23 cellular contexts compared by ENCODE assay signal in the genomic region with DNA sequence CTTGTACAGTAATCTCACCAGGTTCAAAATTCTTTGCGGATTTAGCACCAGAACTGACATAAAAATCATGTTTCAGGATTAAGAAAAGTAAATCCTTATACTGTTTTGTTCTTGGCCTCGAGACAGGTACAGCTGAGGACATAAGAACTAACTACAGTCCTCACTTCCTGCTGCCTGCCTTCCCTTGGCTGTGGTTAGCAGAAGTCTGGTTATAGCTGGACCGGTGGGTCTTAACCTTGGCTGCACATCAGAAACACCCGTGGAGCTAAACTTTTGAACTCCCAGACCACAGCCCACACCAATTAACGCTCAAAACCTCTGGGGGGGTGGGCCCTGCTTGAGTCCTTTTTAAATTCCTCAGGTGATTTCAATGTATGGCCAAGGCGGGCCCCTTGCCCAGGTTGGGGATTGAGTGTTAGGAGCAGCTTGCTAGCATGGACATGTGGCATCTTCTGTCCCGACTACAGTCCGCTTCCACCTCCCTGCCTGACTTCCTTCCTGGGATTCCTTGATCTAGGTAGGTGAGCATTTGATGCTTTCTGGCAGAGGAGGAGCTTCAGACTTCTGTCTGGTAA.
A peak's percentile ranks its signal among the peaks of the same experiment; 100 is the strongest.
DNase-seq lines count a peak whose midpoint lies in the region; ATAC-seq, FAIRE-seq and TF ChIP-seq lines count a peak whose summit lies in the region.
"Had no signal": no experiment of that assay in that cellular context is flagged by ENCODE, and none has a peak within 500 bp of the region (broad histone marks: within the 10 kb centered on the region; RNA-seq: fewer than 3 reads in every experiment).

No MANE protein-coding gene starts in this region.

- TF ChIP-seq POLR2A in H1 (IDR thresholded peaks at IDR 0.05; ENCODE audit: control extremely low read depth in 1 of 2, low read depth in 2 of 2, low read length in 2 of 2) (no peak), ovary (IDR thresholded peaks at IDR 0.05) (no peak), Peyer's patch (IDR thresholded peaks at IDR 0.05) (no peak)

- no peak overlapping the region for H2AK5ac ChIP-seq in H1 (ENCODE audit: low read depth, low read length)

- H3K4me1 ChIP-seq in GM23338 (ENCODE audit: insufficient read depth): peaks cover 28% of the 10 kb centered on the region
- H3K4me1 ChIP-seq in H1 (replicated peaks in 1 of 4; ENCODE audit: control insufficient read depth in 3 of 4, insufficient read depth in 4 of 4, low read length in 3 of 4): peaks cover 0 to 9% (median 5%) of the 10 kb centered on the region in 4 experiments; a peak in 6 of 7 replicates
- peaks cover 11% of the 10 kb centered on the region for H3K4me1 ChIP-seq in ovary (ENCODE audit: insufficient read depth)
- H3K4me1 ChIP-seq in Peyer's patch: no peaks in the 10 kb centered on the region

- peaks cover 11% of the 10 kb centered on the region for H3K27me3 Mint-ChIP-seq in GM23338 (ENCODE audit: insufficient read depth, low read depth, poor library complexity)
- H3K27me3 Mint-ChIP-seq: activated CD4-positive, alpha-beta T cell treated with anti-CD3 and anti-CD28 coated beads for 36 hours; activated T-helper 17 cell treated with anti-CD3 and anti-CD28 coated beads, Interleukin-2, amount 50 U/mL, for 72 hours; dendritic cell treated with granulocyte-macrophage colony-stimulating factor and Interleukin-4, amounts not matched to agents 40 ng/mL and 50 ng/mL, for 4 days; progenitor cell of endocrine pancreas had no signal

- no peak overlapping the region for H2BK20ac ChIP-seq in H1 (ENCODE audit: low read length)

- H3K18ac ChIP-seq in H1 (ENCODE audit: extremely low read depth, low read length): no peak overlapping the region

- 84% methylated on average over 8 of the region's 8 CpGs; no CpG with 5 or more reads in 1 of the 2 experiments for WGBS in H1 (ENCODE audit: extremely low coverage in 1 of 2, insufficient coverage in 1 of 2, insufficient read length in 1 of 2, insufficient replicate concordance in 2 of 2, low coverage in 1 of 2, low lambda C conversion rate in 2 of 2, missing lambda C conversion rate in 1 of 2), 2 experiments
- WGBS in ovary, 3 donors: 31 to 40% (median 32%) methylated on average over 8 of the region's 8 CpGs

- H2AFZ ChIP-seq in GM23338: 0 out of 2 replicates have a peak overlapping the region, but pooled peaks have one; percentile 18
- no peak overlapping the region for H2AFZ ChIP-seq in H1 (ENCODE audit: low read length)

- no peak overlapping the region for H3K4me3 ChIP-seq in GM23338
- H3K4me3 ChIP-seq in H1 (ENCODE audit: extremely low read depth in 1 of 4, insufficient read depth in 2 of 4, low read depth in 3 of 4, low read length in 4 of 4): no peak overlapping the region
- no peak overlapping the region for H3K4me3 ChIP-seq in ovary
- H3K4me3 ChIP-seq in Peyer's patch: no peak overlapping the region
- H3K4me3 ChIP-seq in brain microvascular endothelial cell (ENCODE audit: low read depth, low read length): no peak overlapping the region
- H3K4me3 ChIP-seq: thyroid gland had no signal

- H4K5ac ChIP-seq in H1 (ENCODE audit: insufficient read length, low read depth, low read length): no peak overlapping the region

- H3K9me3 Mint-ChIP-seq in GM23338: no peaks in the 10 kb centered on the region
- H3K9me3 Mint-ChIP-seq: activated T-helper 17 cell treated with anti-CD3 and anti-CD28 coated beads, Interleukin-2, amount 50 U/mL, for 72 hours; dendritic cell treated with granulocyte-macrophage colony-stimulating factor and Interleukin-4, amounts not matched to agents 40 ng/mL and 50 ng/mL, for 4 days; neural crest cell had no signal

- no peaks in the 10 kb centered on the region; the same call in 1 of the 2 replicates for H3K23me2 ChIP-seq in H1 (ENCODE audit: low read depth, low read length)

- H3F3A ChIP-seq in GM23338 (replicated peaks; ENCODE audit: low read depth): no peaks in the 10 kb centered on the region; the same call in 1 of the 2 replicates

- ATAC-seq in GM23338: no peak
- ATAC-seq: activated CD4-positive, alpha-beta T cell treated with anti-CD3 and anti-CD28 coated beads for 36 hours; activated T-helper 17 cell treated with anti-CD3 and anti-CD28 coated beads, Interleukin-2, amount 50 U/mL, for 72 hours; CD8-positive, alpha-beta T cell had no signal

- TF ChIP-seq EP300 in H1 (IDR thresholded peaks at IDR 0.05; ENCODE audit: borderline replicate concordance in 1 of 2, low read depth in 2 of 2, low read length in 2 of 2) (no peak), ovary (IDR thresholded peaks at IDR 0.05) (no peak)

- H4K20me1 ChIP-seq in GM23338 (replicated peaks; ENCODE audit: insufficient read depth) (no peaks in the 10 kb centered on the region), H1 (replicated peaks in 1 of 2; ENCODE audit: control insufficient read depth in 1 of 2, insufficient read depth in 2 of 2, low read length in 2 of 2) (no peaks in the 10 kb centered on the region)

- intact Hi-C loops in ovary (cut with DNase I): no loop called here

- no peaks in the 10 kb centered on the region for H3K79me2 ChIP-seq in GM23338 (replicated peaks; ENCODE audit: insufficient read depth)
- no peaks in the 10 kb centered on the region for H3K79me2 ChIP-seq in H1 (ENCODE audit: control insufficient read depth in 1 of 2, insufficient read depth in 2 of 2, low read length in 2 of 2)

- no peak overlapping the region for H3K23ac ChIP-seq in H1 (ENCODE audit: insufficient read length)

- no peak overlapping the region for H3K4me2 ChIP-seq in GM23338
- no peak overlapping the region for H3K4me2 ChIP-seq in H1 (ENCODE audit: insufficient read depth in 1 of 2, low read depth in 2 of 2, low read length in 2 of 2)

- no peak overlapping the region for H3K56ac ChIP-seq in H1 (replicated peaks; ENCODE audit: insufficient read length, low read depth, low read length)

- no peak for TF ChIP-seq CTCF in GM23338 (conservative IDR thresholded peaks at IDR 0.05; ENCODE audit: low read depth in 2 of 2)
- TF ChIP-seq CTCF in H1 (IDR thresholded peaks at IDR 0.05; ENCODE audit: control extremely low read depth in 1 of 3, insufficient read depth in 1 of 3, low read depth in 1 of 3, low read length in 3 of 3): no peak
- no peak for TF ChIP-seq CTCF in ovary (IDR thresholded peaks at IDR 0.05)
- no peak for TF ChIP-seq CTCF in GM13977 (IDR thresholded peaks at IDR 0.05; ENCODE audit: extremely low read depth, insufficient read depth, missing control alignments)
- no peak for TF ChIP-seq CTCF in Peyer's patch (IDR thresholded peaks at IDR 0.05)
- TF ChIP-seq CTCF in brain microvascular endothelial cell (IDR thresholded peaks at IDR 0.05; ENCODE audit: low read depth, low read length, missing control alignments): no peak

- H3K36me3 ChIP-seq in GM23338 (ENCODE audit: insufficient read depth) (no peaks in the 10 kb centered on the region), H1 (ENCODE audit: control insufficient read depth in 2 of 4, insufficient read depth in 4 of 4, low read length in 3 of 4) (no peaks in the 10 kb centered on the region), ovary (no peaks in the 10 kb centered on the region), Peyer's patch (no peaks in the 10 kb centered on the region), brain microvascular endothelial cell (replicated peaks) (no peaks in the 10 kb centered on the region)
- H3K36me3 ChIP-seq: thyroid gland had no signal

- H2BK12ac ChIP-seq in H1 (ENCODE audit: low read depth, low read length): no peak overlapping the region

- 0 out of 2 replicates have a peak overlapping the region, but pooled peaks have one; percentile 74 for H2BK15ac ChIP-seq in H1 (ENCODE audit: low read length)

- no peaks in the 10 kb centered on the region for H3K79me1 ChIP-seq in H1 (ENCODE audit: low read depth, low read length)

- no peak overlapping the region for H3K4ac ChIP-seq in H1 (replicated peaks; ENCODE audit: insufficient read length, low read depth, low read length)

- H2BK5ac ChIP-seq in H1 (ENCODE audit: low read depth, low read length): no peak overlapping the region

- H3K27ac Mint-ChIP-seq in GM23338: peak overlapping the region; percentile 26; the same call in 1 of the 2 replicates
- H3K27ac Mint-ChIP-seq: activated CD4-positive, alpha-beta T cell treated with anti-CD3 and anti-CD28 coated beads for 36 hours; activated T-helper 17 cell treated with anti-CD3 and anti-CD28 coated beads, Interleukin-2, amount 50 U/mL, for 72 hours; CD8-positive, alpha-beta T cell; dendritic cell treated with granulocyte-macrophage colony-stimulating factor and Interleukin-4, amounts not matched to agents 40 ng/mL and 50 ng/mL, for 4 days; progenitor cell of endocrine pancreas had no signal

- H3K9ac ChIP-seq in H1 (replicated peaks in 1 of 4; ENCODE audit: extremely low read depth in 1 of 4, low read depth in 3 of 4, low read length in 3 of 4): no peak overlapping the region

- H3K4me3 Mint-ChIP-seq in GM23338: no peak overlapping the region
- H3K4me3 Mint-ChIP-seq: activated CD4-positive, alpha-beta T cell treated with anti-CD3 and anti-CD28 coated beads for 36 hours; activated T-helper 17 cell treated with anti-CD3 and anti-CD28 coated beads, Interleukin-2, amount 50 U/mL, for 72 hours; CD8-positive, alpha-beta T cell; dendritic cell treated with granulocyte-macrophage colony-stimulating factor and Interleukin-4, amounts not matched to agents 40 ng/mL and 50 ng/mL, for 4 days; neural crest cell had no signal

- FAIRE-seq in H1 (lab: Jason Lieb, UNC): no peak
- FAIRE-seq: GM19239 had no signal

- in situ Hi-C loops in GM13977 (cut with MboI; ENCODE audit: low pct_unique_long_range_greater_than_20kb, low sequenced_read_pairs, unreplicated experiment) (no loop called here), brain microvascular endothelial cell (cut with HindIII; ENCODE audit: low pct_ligation_motif_present, low sequenced_read_pairs) (no loop called here)

- POLR2A ChIA-PET in H1 (lab: Charles Lee; ENCODE audit: partially characterized antibody): interaction anchor here (1.3 kb wide), 1 partner anchor 16 kb away, joined by 3 read pairs; no protein-coding TSS in a partner anchor

- no peak overlapping the region for H3K14ac ChIP-seq in H1 (ENCODE audit: insufficient read length)

- H4K8ac ChIP-seq in H1 (ENCODE audit: extremely low read depth, insufficient read depth, low read length): no peak overlapping the region

- no peak for TF ChIP-seq RAD21 in H1 (IDR thresholded peaks at IDR 0.05 in 1 of 2, conservative IDR thresholded peaks at IDR 0.05 in 1 of 2; ENCODE audit: low read depth in 2 of 2, low read length in 2 of 2)

- H3K27me3 ChIP-seq in GM23338 (ENCODE audit: insufficient read depth) (no peaks in the 10 kb centered on the region), H1 (replicated peaks in 1 of 4; ENCODE audit: control insufficient read depth in 3 of 4, extremely low read depth in 1 of 4, insufficient read depth in 3 of 4, low read length in 3 of 4) (no peaks in the 10 kb centered on the region; a peak in 1 of 7 replicates), ovary (no peaks in the 10 kb centered on the region), Peyer's patch (no peaks in the 10 kb centered on the region), brain microvascular endothelial cell (replicated peaks) (no peaks in the 10 kb centered on the region)
- H3K27me3 ChIP-seq: thyroid gland had no signal

- peaks cover 6% of the 10 kb centered on the region; the same call in 1 of the 2 replicates for H3K9me2 ChIP-seq in GM23338 (ENCODE audit: insufficient read depth)

- CTCF ChIA-PET in H1 (lab: Charles Lee; ENCODE audit: partially characterized antibody): interaction anchor here (0.7 to 2.1 kb wide), 10 partner anchors 9 to 827 kb away, joined by 3 to 5 read pairs (median 3); no protein-coding TSS in a partner anchor

- no peak overlapping the region for H4K91ac ChIP-seq in H1 (replicated peaks; ENCODE audit: insufficient read length, low read length)

- DNase-seq in GM23338 (ENCODE audit: low spot score) (no peak), M059J (ENCODE audit: low read depth) (peak; percentile 28), H1 (ENCODE audit: low read depth in 1 of 2, low spot score in 2 of 2) (no peak), ovary (peak in 3 of 5 donors; percentile 20 to 42 (median 25)), GM13977 (ENCODE audit: low spot score) (no peak), Peyer's patch (no peak), brain microvascular endothelial cell (no peak)
- DNase-seq: activated CD4-positive, alpha-beta T cell treated with anti-CD3 and anti-CD28 coated beads for 36 hours; CD8-positive, alpha-beta T cell; KG1; NCI-H1092; NCI-H2029 treated with DMSO at 0.1 percent for 48 hours; NCI-H345; SHP77; stimulated activated CD4-positive, alpha-beta T cell treated with anti-CD3 and anti-CD28 coated beads, Interleukin-2, amount 100 ng/mL, for 24 hours; stimulated activated naive CD4-positive, alpha-beta T cell treated with Interleukin-2 at 50 U/mL for 16 hours; T-helper 1 cell; thyroid gland had no signal

- H2BK120ac ChIP-seq in H1 (replicated peaks; ENCODE audit: low read depth, low read length): no peak overlapping the region

- no peaks in the 10 kb centered on the region for H3K36me3 Mint-ChIP-seq in GM23338 (ENCODE audit: low read depth)

- H3K9me3 ChIP-seq in H1 (ENCODE audit: insufficient read depth in 2 of 2, low read depth in 1 of 2, low read length in 1 of 2) (no peaks in the 10 kb centered on the region), ovary (no peaks in the 10 kb centered on the region), Peyer's patch (no peaks in the 10 kb centered on the region)
- H3K9me3 ChIP-seq: thyroid gland had no signal

- peaks cover 36% of the 10 kb centered on the region for H3K4me1 Mint-ChIP-seq in GM23338
- H3K4me1 Mint-ChIP-seq: activated T-helper 17 cell treated with anti-CD3 and anti-CD28 coated beads, Interleukin-2, amount 50 U/mL, for 72 hours had no signal

- H3K27ac ChIP-seq in GM23338 (ENCODE audit: low read depth) (no peak overlapping the region), H1 (ENCODE audit: low read depth, low read length) (no peak overlapping the region), ovary (no peak overlapping the region), Peyer's patch (no peak overlapping the region), brain microvascular endothelial cell (no peak overlapping the region)
- H3K27ac ChIP-seq: thyroid gland had no signal

Comparison
In these comparisons a context has a peak if more than half of its experiments do, and no peak if none do; other contexts are left out.
1. DNase-seq: peak in M059J (single experiment) and ovary (3 of 5); none in GM23338 (single experiment), H1 (0 of 2), GM13977 (single experiment), Peyer's patch (0 of 3) and brain microvascular endothelial cell (single experiment).